In the genomic region with DNA sequence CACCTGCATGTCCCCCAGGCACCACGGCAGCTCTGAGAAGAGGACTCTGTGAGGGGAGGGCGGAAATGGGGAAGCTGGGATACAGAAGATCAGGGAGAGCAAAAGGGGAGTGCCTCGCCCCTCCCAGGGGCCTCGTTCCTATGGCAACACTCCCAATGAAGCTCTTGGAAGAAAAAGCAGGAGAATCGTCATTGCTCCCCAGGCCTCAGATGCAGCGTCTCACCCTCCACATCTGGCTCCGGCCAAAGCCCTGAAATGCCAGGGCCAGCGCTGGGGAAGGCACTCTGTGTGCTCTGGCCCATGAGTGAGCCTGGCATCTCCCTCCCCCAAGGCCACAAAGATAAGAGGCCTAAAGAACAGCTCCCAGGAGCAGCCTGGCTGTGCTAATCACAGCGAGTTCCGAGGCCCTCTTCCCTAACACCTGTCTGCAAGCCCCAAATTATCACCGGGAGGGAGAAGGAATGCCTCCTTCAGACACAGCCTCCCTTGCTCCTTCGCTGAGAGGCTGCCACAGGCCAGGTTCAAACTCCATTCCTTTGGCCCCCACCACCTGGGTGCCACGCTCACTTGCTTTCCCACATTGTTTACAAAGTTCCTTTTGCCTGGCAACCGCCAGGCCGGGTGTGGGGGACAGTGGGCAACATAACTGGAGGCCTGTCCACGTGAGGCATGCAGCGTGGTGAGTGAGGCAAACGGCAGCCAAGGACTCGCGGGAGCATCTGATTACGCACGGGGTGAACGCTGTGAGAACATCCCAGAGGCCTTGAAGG, we compare ENCODE assay signal across 8 cellular contexts. TPM values are rescaled to one million over a fixed set of nuclear protein-coding genes. Genes with fewer than 3 reads are reported as not detected.
DNase-seq lines count a peak whose midpoint lies in the region; FAIRE-seq and TF ChIP-seq lines count a peak whose summit lies in the region.

No MANE protein-coding gene starts in this region.

- peak overlapping the region; percentile 77 for H3K27ac Mint-ChIP-seq in endodermal cell

- H3K9me3 ChIP-seq in endodermal cell (ENCODE audit: control insufficient read depth, low read length), result no peaks in the 10 kb centered on the region
- H3K9me3 ChIP-seq in mucosa of rectum (ENCODE audit: control insufficient read depth in 2 of 2, low read length in 2 of 2), result no peaks in the 10 kb centered on the region

- H3K36me3 Mint-ChIP-seq in endodermal cell (ENCODE audit: low read depth), result peaks cover 34% of the 10 kb centered on the region

- WGBS in endodermal cell (ENCODE audit: insufficient coverage in 1 of 2, insufficient read length in 1 of 2), 2 experiments, result 62 to 70% methylated on average over 22 to 23 of the region's 23 CpGs
- 20% methylated on average over 23 of the region's 23 CpGs for WGBS in urinary bladder

- H3K27ac ChIP-seq in endodermal cell (ENCODE audit: low read depth, low read length), result peak overlapping the region; percentile 59
- peak overlapping the region; percentile 74 to 77 for H3K27ac ChIP-seq in mucosa of rectum (ENCODE audit: low read depth in 2 of 2, low read length in 2 of 2)
- peak overlapping the region; percentile 85 for H3K27ac ChIP-seq in urinary bladder (ENCODE audit: low read depth)

- no peaks in the 10 kb centered on the region for H3K9me3 Mint-ChIP-seq in endodermal cell

- FAIRE-seq in RCC 7860 (lab: Jason Lieb, UNC), result peak; percentile 47

- H3K4me3 ChIP-seq in endodermal cell (ENCODE audit: low read length) (no peak overlapping the region), mucosa of rectum (ENCODE audit: low read length in 2 of 2) (no peak overlapping the region), urinary bladder (ENCODE audit: low read depth, low read length) (no peak overlapping the region)

- DNase-seq in EH (ENCODE audit: low read depth), result peak; percentile 92
- DNase-seq in RCC 7860 (ENCODE audit: low spot score), result peak; percentile 85
- DNase-seq in endodermal cell, result peak; percentile 65
- no peak for DNase-seq in NOMO-1 treated with dmso at 0.1 percent for 144 hours (lab: John Stamatoyannopoulos, UW; ENCODE audit: unreplicated experiment)
- DNase-seq in stimulated activated naive CD4-positive, alpha-beta T cell treated with Interleukin-2 at 50 U/mL for 16 hours (lab: John Stamatoyannopoulos, UW), result no peak
- no peak for DNase-seq in DMS153 (lab: John Stamatoyannopoulos, UW)

- no peaks in the 10 kb centered on the region for H3K27me3 ChIP-seq in endodermal cell (ENCODE audit: control insufficient read depth, insufficient read depth, low read length, poor library complexity, severe bottlenecking)
- H3K27me3 ChIP-seq in mucosa of rectum (ENCODE audit: control insufficient read depth in 2 of 2, insufficient read depth in 2 of 2, low read length in 2 of 2), result no peaks in the 10 kb centered on the region

- H3K4me3 Mint-ChIP-seq in endodermal cell, result no peak overlapping the region

- no peak for TF ChIP-seq CTCF in endodermal cell (conservative IDR thresholded peaks at IDR 0.05)

- H3K36me3 ChIP-seq in endodermal cell (ENCODE audit: control insufficient read depth, insufficient read depth, low read length), result no peaks in the 10 kb centered on the region
- peaks cover 28 to 32% of the 10 kb centered on the region in 2 donors for H3K36me3 ChIP-seq in mucosa of rectum (ENCODE audit: control insufficient read depth in 2 of 2, insufficient read depth in 2 of 2, low read length in 2 of 2)
- H3K36me3 ChIP-seq in urinary bladder (ENCODE audit: insufficient read depth), result no peaks in the 10 kb centered on the region

- H3K27me3 Mint-ChIP-seq in endodermal cell (ENCODE audit: insufficient read depth), result no peaks in the 10 kb centered on the region

- H3K4me1 ChIP-seq in endodermal cell (ENCODE audit: control insufficient read depth, insufficient read depth, low read length) (peaks cover 7% of the 10 kb centered on the region), mucosa of rectum (ENCODE audit: control insufficient read depth in 2 of 2, insufficient read depth in 2 of 2, low read length in 2 of 2) (peaks cover 5 to 14% of the 10 kb centered on the region in 2 donors), urinary bladder (ENCODE audit: insufficient read depth) (no peaks in the 10 kb centered on the region)

- peaks cover 17% of the 10 kb centered on the region for H3K4me1 Mint-ChIP-seq in endodermal cell

- no peak overlapping the region for H3K9ac ChIP-seq in endodermal cell (ENCODE audit: extremely low read depth, low read length, poor library complexity, severe bottlenecking)
- peak overlapping the region in 1 of 2 donors; percentile 24 for H3K9ac ChIP-seq in mucosa of rectum (ENCODE audit: low read depth in 1 of 2, low read length in 2 of 2)

RNA-seq across cellular contexts. Expression of a gene that starts 27.8 kb away (rescaled TPM):
- total RNA-seq in endodermal cell, result 10 to 100 TPM; 47.8 to 57.9 TPM
- 38.8 TPM for polyA plus RNA-seq in endodermal cell (2013, experiment 1 of 2)
- polyA plus RNA-seq in endodermal cell (2013, experiment 2 of 2), result 42.8 TPM
- total RNA-seq in urinary bladder, result 32.5 TPM
- polyA plus RNA-seq in urinary bladder, result 121 TPM

Comparison
In these comparisons a context has a peak if more than half of its experiments do, and no peak if none do; other contexts are left out.
1. DNase-seq: peak in EH (single experiment), RCC 7860 (single experiment) and endodermal cell (single experiment); none in NOMO-1 treated with dmso at 0.1 percent for 144 hours (single experiment), stimulated activated naive CD4-positive, alpha-beta T cell treated with Interleukin-2 at 50 U/mL for 16 hours (single experiment) and DMS153 (single experiment).
2. Peak in every context shown above with its lines, with median percentiles within 50 percentile points of each other: H3K27ac ChIP-seq.